ENCODE assay signal across 15 cellular contexts in genomic region chr2:15668611-15669305, GRCh38.
DNase-seq lines count a peak whose midpoint lies in the region; ATAC-seq and TF ChIP-seq lines count a peak whose summit lies in the region.
"Had no signal": no experiment of that assay in that cellular context is flagged by ENCODE, and none has a peak within 500 bp of the region (broad histone marks: within the 10 kb centered on the region; RNA-seq: fewer than 3 reads in every experiment).

No MANE protein-coding gene starts in this region.

- TF ChIP-seq CTCF in cardiac muscle cell (IDR thresholded peaks at IDR 0.05; ENCODE audit: low read depth, low read length) = no peak
- no peak for TF ChIP-seq CTCF in left ventricle myocardium inferior (IDR thresholded peaks at IDR 0.05; ENCODE audit: borderline replicate concordance)
- TF ChIP-seq CTCF in heart right ventricle (IDR thresholded peaks at IDR 0.05) = no peak

- no peak overlapping the region for H3K9ac ChIP-seq in duodenal mucosa (ENCODE audit: low read depth in 1 of 2, low read length in 2 of 2)

- WGBS in mesodermal cell (ENCODE audit: insufficient coverage in 2 of 2), 2 experiments = 65 to 68% methylated on average over 3 to 8 of the region's 10 CpGs
- 52 to 59% methylated on average over 10 of the region's 10 CpGs for WGBS in heart right ventricle, 2 donors

- H3K4me1 ChIP-seq in cardiac muscle cell (ENCODE audit: low read depth) (peaks cover 29% of the 10 kb centered on the region), left ventricle myocardium inferior (peaks cover 11% of the 10 kb centered on the region), duodenal mucosa (ENCODE audit: control insufficient read depth in 1 of 2, insufficient read depth in 2 of 2, low read length in 2 of 2) (peaks cover 5 to 17% of the 10 kb centered on the region in 2 donors), mesodermal cell (ENCODE audit: control insufficient read depth, insufficient read depth, low read length, poor library complexity, severe bottlenecking) (peaks cover 22% of the 10 kb centered on the region), heart right ventricle (peaks cover 0 to 27% (median 0%) of the 10 kb centered on the region in 9 donors)

- H3K4me3 ChIP-seq in cardiac muscle cell = no peak overlapping the region
- H3K4me3 ChIP-seq in left ventricle myocardium inferior = no peak overlapping the region
- no peak overlapping the region for H3K4me3 ChIP-seq in duodenal mucosa (ENCODE audit: low read depth in 1 of 2, low read length in 2 of 2)
- H3K4me3 ChIP-seq in mesodermal cell (ENCODE audit: extremely low read depth, insufficient read depth, low read length, poor library complexity, severe bottlenecking) = no peak overlapping the region
- H3K4me3 ChIP-seq in heart right ventricle = no peak overlapping the region

- intact Hi-C loops in left ventricle myocardium inferior (cut with micrococcal nuclease) (no loop called here), heart right ventricle (cut with DNase I) (no loop called here)

- H3K27me3 ChIP-seq in cardiac muscle cell (no peaks in the 10 kb centered on the region), left ventricle myocardium inferior (ENCODE audit: low read depth) (peaks cover 10% of the 10 kb centered on the region), duodenal mucosa (ENCODE audit: control insufficient read depth in 1 of 2, insufficient read depth in 2 of 2, low read length in 2 of 2) (no peaks in the 10 kb centered on the region), heart right ventricle (peaks cover 0 to 13% (median 0%) of the 10 kb centered on the region in 7 donors)

- DNase-seq in cardiac muscle cell (ENCODE audit: low read depth in 1 of 2, low spot score in 1 of 2) (peak in 1 of 2 donors; percentile 67), left ventricle myocardium inferior (no peak), stromal cell of bone marrow (ENCODE audit: low read depth) (peak; percentile 21), NCI-H510A (lab: John Stamatoyannopoulos, UW) (no peak), heart right ventricle (no peak)
- no peak for DNase-seq in stimulated activated naive CD8-positive, alpha-beta T cell treated with anti-CD3 and anti-CD28 coated beads, Interleukin-15, Interleukin-2, amounts not matched to agents 100 U/mL and 50 U/mL, for 24 hours
- DNase-seq: 8988T; activated T-cell treated with anti-CD3 and anti-CD28 coated beads for 4 hours; caudate nucleus; CD4-positive, CD25-positive, alpha-beta regulatory T cell; NCI-H2107; NCI-H748 treated with DMSO at 0.1 percent for 48 hours had no signal

- peak overlapping the region; percentile 78 for H3K27ac ChIP-seq in cardiac muscle cell
- no peak overlapping the region for H3K27ac ChIP-seq in left ventricle myocardium inferior (replicated peaks)
- H3K27ac ChIP-seq in duodenal mucosa (ENCODE audit: low read depth, low read length) = peak overlapping the region; percentile 13
- H3K27ac ChIP-seq in mesodermal cell (ENCODE audit: low read depth, low read length, severe bottlenecking) = peak overlapping the region; percentile 65
- peak overlapping the region in 2 of 10 donors; percentile 53 to 76 for H3K27ac ChIP-seq in heart right ventricle

- no peaks in the 10 kb centered on the region for H3K9me3 ChIP-seq in cardiac muscle cell (ENCODE audit: low read depth)
- no peaks in the 10 kb centered on the region for H3K9me3 ChIP-seq in left ventricle myocardium inferior (replicated peaks)
- no peaks in the 10 kb centered on the region for H3K9me3 ChIP-seq in duodenal mucosa (ENCODE audit: control insufficient read depth in 1 of 2, low read length in 2 of 2)
- peaks cover 13% of the 10 kb centered on the region for H3K9me3 ChIP-seq in mesodermal cell (ENCODE audit: control insufficient read depth, low read length)
- H3K9me3 ChIP-seq in heart right ventricle = no peaks in the 10 kb centered on the region

- H3K36me3 ChIP-seq in cardiac muscle cell = no peaks in the 10 kb centered on the region
- no peaks in the 10 kb centered on the region for H3K36me3 ChIP-seq in left ventricle myocardium inferior
- H3K36me3 ChIP-seq in duodenal mucosa (ENCODE audit: control insufficient read depth in 1 of 2, insufficient read depth in 2 of 2, low read length in 2 of 2) = no peaks in the 10 kb centered on the region
- no peaks in the 10 kb centered on the region for H3K36me3 ChIP-seq in mesodermal cell (ENCODE audit: control insufficient read depth, insufficient read depth, low read length)
- H3K36me3 ChIP-seq in heart right ventricle = no peaks in the 10 kb centered on the region

- no peak for ATAC-seq in heart right ventricle
- no peak for ATAC-seq in stimulated activated naive CD8-positive, alpha-beta T cell treated with anti-CD3 and anti-CD28 coated beads, Interleukin-15, Interleukin-2, amounts not matched to agents 100 U/mL and 50 U/mL, for 24 hours
- ATAC-seq: Panc1 had no signal
